ENCODE assay signal across 27 cellular contexts in genomic region chr3:16910207-16910606, GRCh38. TPM values are rescaled to one million over a fixed set of nuclear protein-coding genes. Genes with fewer than 3 reads are reported as not detected.
DNase-seq lines count a peak whose midpoint lies in the region; ATAC-seq, FAIRE-seq and TF ChIP-seq lines count a peak whose summit lies in the region.
"Had no signal": no experiment of that assay in that cellular context is flagged by ENCODE, and none has a peak within 500 bp of the region (broad histone marks: within the 10 kb centered on the region; RNA-seq: fewer than 3 reads in every experiment).

No MANE protein-coding gene starts in this region.

- H3K36me3 ChIP-seq in DOHH2 (ENCODE audit: control insufficient read depth, low read length) (peaks cover 4% of the 10 kb centered on the region; the same call in 1 of the 2 replicates), GM12878 (ENCODE audit: control insufficient read depth in 2 of 2, insufficient read depth in 2 of 2, low read length in 1 of 2) (no peaks in the 10 kb centered on the region), neutrophil (no peaks in the 10 kb centered on the region)
- H3K36me3 ChIP-seq: gastroesophageal sphincter, neural progenitor cell, transverse colon had no signal

- TF ChIP-seq CTCF in DOHH2 (IDR thresholded peaks at IDR 0.05; ENCODE audit: low read depth, low read length, poor library complexity, severe bottlenecking) (no peak), GM12878 (IDR thresholded peaks at IDR 0.05 in 2 of 3, conservative IDR thresholded peaks at IDR 0.05 in 1 of 3; ENCODE audit: control insufficient read depth in 2 of 3, extremely low read depth in 1 of 3, insufficient read depth in 1 of 3, low read depth in 3 of 3, low read length in 3 of 3) (no peak), neutrophil (IDR thresholded peaks at IDR 0.05) (no peak)

- no peak for FAIRE-seq in GM12878 (lab: Jason Lieb, UNC)
- FAIRE-seq: RCC 7860 had no signal

- H3K9ac ChIP-seq in GM12878 (ENCODE audit: control insufficient read depth, insufficient read depth, low read length), result no peak overlapping the region
- H3K9ac ChIP-seq: neural progenitor cell had no signal

- DNase-seq in NCI-H446 (lab: John Stamatoyannopoulos, UW) (peak; percentile 68 to 72), GM12878 (ENCODE audit: low read depth, low spot score) (no peak), SKM-1 treated with dmso at 0.1 percent for 144 hours (lab: John Stamatoyannopoulos, UW; ENCODE audit: unreplicated experiment) (no peak)
- no peak for DNase-seq in stimulated activated naive CD4-positive, alpha-beta T cell (lab: John Stamatoyannopoulos, UW)
- DNase-seq: activated CD4-positive, alpha-beta T cell treated with anti-CD3 and anti-CD28 coated beads for 48 hours; activated effector memory CD4-positive, alpha-beta T cell treated with Interleukin-2 at 50 U/mL for 16 hours; GDM1; hippocampal formation; NCI-H1417 treated with DMSO at 0.1 percent for 48 hours; NCI-H2081 treated with DMSO at 0.1 percent for 48 hours; NCI-H226; posterior cingulate gyrus; stimulated activated CD8-positive, alpha-beta memory T cell treated with anti-CD3 and anti-CD28 coated beads, Interleukin-4, amount 100 ng/mL, for 48 hours; SW 1271; T1000; transverse colon had no signal

- WGBS in GM12878 (ENCODE audit: insufficient coverage, insufficient replicate concordance, low lambda C conversion rate, missing lambda C conversion rate), result 94% methylated on average over 3 of the region's 3 CpGs

- peaks cover 24% of the 10 kb centered on the region for H3F3A ChIP-seq in DOHH2 (ENCODE audit: control insufficient read depth, insufficient read depth)

- 0 out of 2 replicates have a peak overlapping the region, but pooled peaks have one; percentile 7 for H3K4me3 ChIP-seq in DOHH2 (ENCODE audit: low read length)
- no peak overlapping the region for H3K4me3 ChIP-seq in GM12878
- no peak overlapping the region for H3K4me3 ChIP-seq in neutrophil (ENCODE audit: low read depth in 1 of 2, low read length in 1 of 2)
- H3K4me3 ChIP-seq: dorsolateral prefrontal cortex, gastroesophageal sphincter, GM23338, neural progenitor cell, transverse colon had no signal

- no peak for ATAC-seq in GM12878
- no peak for ATAC-seq in GM21737 (IDR thresholded peaks at IDR 0.05; ENCODE audit: unreplicated experiment)
- ATAC-seq: gastroesophageal sphincter, GM23338, sciatic nerve had no signal

- H3K27ac ChIP-seq in DOHH2 (ENCODE audit: low read depth, low read length) (peak overlapping the region; percentile 93), GM12878 (ENCODE audit: control insufficient read depth, insufficient read depth) (peak overlapping the region; percentile 25), neutrophil (peak overlapping the region; percentile 3)
- H3K27ac ChIP-seq: gastroesophageal sphincter, neural progenitor cell, transverse colon, VCaP had no signal

- peaks cover 96% of the 10 kb centered on the region for H3K4me1 ChIP-seq in DOHH2 (ENCODE audit: control insufficient read depth, low read length)
- peaks cover 53% of the 10 kb centered on the region for H3K4me1 ChIP-seq in GM12878 (ENCODE audit: control insufficient read depth, insufficient read depth, low read length)
- H3K4me1 ChIP-seq in neutrophil (ENCODE audit: control insufficient read depth in 1 of 2, insufficient read depth in 1 of 2, low read depth in 1 of 2, low read length in 1 of 2), result peaks cover 29 to 44% of the 10 kb centered on the region in 2 experiments

- intact Hi-C loops in GM12878 (cut with micrococcal nuclease; ENCODE audit: unreplicated experiment), result loop anchor here (5.0 kb wide), 1 partner anchor 97 kb away; no protein-coding TSS in a partner anchor

- POLR2A ChIA-PET in GM12878 (lab: Charles Lee), result interaction anchor here (1.5 kb wide), 1 partner anchor 9 kb away, joined by 4 read pairs; no protein-coding TSS in a partner anchor

- no peak for TF ChIP-seq RAD21 in GM12878 (IDR thresholded peaks at IDR 0.05; ENCODE audit: insufficient read depth, low read depth, low read length)

- no peak for TF ChIP-seq POLR2A in GM12878 (IDR thresholded peaks at IDR 0.05; ENCODE audit: low read depth, low read length)

- no peaks in the 10 kb centered on the region for H3K9me2 ChIP-seq in DOHH2 (replicated peaks; ENCODE audit: control insufficient read depth, low read length)

- CTCF ChIA-PET in GM12878 (lab: Yijun Ruan, JAX), result interaction anchor here (2.9 to 5.2 kb wide), 3 partner anchors 22 to 115 kb away, joined by 7 to 26 read pairs (median 13); partner anchors contain the start of gene PLCL2

- no peaks in the 10 kb centered on the region for H4K20me1 ChIP-seq in DOHH2 (ENCODE audit: control insufficient read depth, insufficient read depth, low read depth, low read length)
- H4K20me1 ChIP-seq in GM12878 (ENCODE audit: control insufficient read depth, insufficient read depth), result no peaks in the 10 kb centered on the region

- H2AFZ ChIP-seq in GM12878 (ENCODE audit: control insufficient read depth, low read depth, low read length), result no peak overlapping the region
- H2AFZ ChIP-seq: GM23338, neural progenitor cell had no signal

- peaks cover 90% of the 10 kb centered on the region for H3K79me2 ChIP-seq in DOHH2 (ENCODE audit: control insufficient read depth, low read length)
- peaks cover 95% of the 10 kb centered on the region for H3K79me2 ChIP-seq in GM12878 (ENCODE audit: control insufficient read depth, insufficient read depth, low read length)

- SMC1A ChIA-PET in GM12878 (lab: Charles Lee; ENCODE audit: uncharacterized antibody, unreplicated experiment), result interaction anchor here (0.9 to 7.9 kb wide), 4 partner anchors 10 to 22 kb away, joined by 4 to 91 read pairs (median 38); no protein-coding TSS in a partner anchor

- H3K4me2 ChIP-seq in DOHH2 (ENCODE audit: low read length) (peak overlapping the region; percentile 80), GM12878 (ENCODE audit: control insufficient read depth, insufficient read depth) (no peak overlapping the region)
- H3K4me2 ChIP-seq: GM23338, neural progenitor cell had no signal

- BruUV-seq in GM12878 (replicated peaks; lab: Mats Ljungman, UMichigan), result no TSS peak

- RAD21 ChIA-PET in GM12878 (lab: Charles Lee; ENCODE audit: unreplicated experiment), result interaction anchor here (9.1 kb wide), 1 partner anchor 23 kb away, joined by 76 read pairs; the partner anchor contains the start of gene PLCL2

- H3K9me3 ChIP-seq in DOHH2 (ENCODE audit: control insufficient read depth, insufficient read depth, low read length) (no peaks in the 10 kb centered on the region), GM12878 (replicated peaks; ENCODE audit: control insufficient read depth, insufficient read depth, low read length) (no peaks in the 10 kb centered on the region), neutrophil (no peaks in the 10 kb centered on the region)
- H3K9me3 ChIP-seq: gastroesophageal sphincter, transverse colon had no signal

- no peaks in the 10 kb centered on the region for H3K27me3 ChIP-seq in DOHH2 (ENCODE audit: control insufficient read depth, low read length)
- H3K27me3 ChIP-seq in GM12878 (replicated peaks in 1 of 2; ENCODE audit: control insufficient read depth in 2 of 2, insufficient read depth in 2 of 2, low read length in 1 of 2), result no peaks in the 10 kb centered on the region
- no peaks in the 10 kb centered on the region for H3K27me3 ChIP-seq in neutrophil
- H3K27me3 ChIP-seq: dorsolateral prefrontal cortex, gastroesophageal sphincter, neural progenitor cell, transverse colon had no signal

- no peak for TF ChIP-seq EP300 in GM12878 (IDR thresholded peaks at IDR 0.05; ENCODE audit: borderline replicate concordance in 1 of 2, control insufficient read depth in 1 of 2, low read depth in 2 of 2, low read length in 2 of 2)

- in situ Hi-C loops in GM12878 (cut with MboI), result loop anchor here (25.0 kb wide), 1 partner anchor 1548 kb away; no protein-coding TSS in a partner anchor

TF ChIP-seq in GM12878, 131 proteins besides CTCF, POLR2A, EP300 and RAD21 (continues in another document):
- TF ChIP-seq POLR2AphosphoS5 (IDR thresholded peaks at IDR 0.05; ENCODE audit: low read length), result no peak
- TF ChIP-seq, protein P1, sequence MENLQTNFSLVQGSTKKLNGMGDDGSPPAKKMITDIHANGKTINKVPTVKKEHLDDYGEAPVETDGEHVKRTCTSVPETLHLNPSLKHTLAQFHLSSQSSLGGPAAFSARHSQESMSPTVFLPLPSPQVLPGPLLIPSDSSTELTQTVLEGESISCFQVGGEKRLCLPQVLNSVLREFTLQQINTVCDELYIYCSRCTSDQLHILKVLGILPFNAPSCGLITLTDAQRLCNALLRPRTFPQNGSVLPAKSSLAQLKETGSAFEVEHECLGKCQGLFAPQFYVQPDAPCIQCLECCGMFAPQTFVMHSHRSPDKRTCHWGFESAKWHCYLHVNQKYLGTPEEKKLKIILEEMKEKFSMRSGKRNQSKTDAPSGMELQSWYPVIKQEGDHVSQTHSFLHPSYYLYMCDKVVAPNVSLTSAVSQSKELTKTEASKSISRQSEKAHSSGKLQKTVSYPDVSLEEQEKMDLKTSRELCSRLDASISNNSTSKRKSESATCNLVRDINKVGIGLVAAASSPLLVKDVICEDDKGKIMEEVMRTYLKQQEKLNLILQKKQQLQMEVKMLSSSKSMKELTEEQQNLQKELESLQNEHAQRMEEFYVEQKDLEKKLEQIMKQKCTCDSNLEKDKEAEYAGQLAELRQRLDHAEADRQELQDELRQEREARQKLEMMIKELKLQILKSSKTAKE (IDR thresholded peaks at IDR 0.05; ENCODE audit: low read depth, poor library complexity, severe bottlenecking), result no peak

RNA-seq across cellular contexts. Expression of gene PLCL2, which starts 25.5 kb away (rescaled TPM):
- 199 and 222 TPM in 2 replicates for total RNA-seq in GM12878 (2013; cell fraction: nucleolus; rRNA removed)
- total RNA-seq in GM12878 (2014; rRNA removed) (31.8 and 33.4 TPM in 2 replicates), GM12878 (2014; rRNA removed; fragmentation: Illumina TruSeq; extraction: Trizol) (37.3 and 37.5 TPM in 2 replicates), GM12878 (2021) (27.3 and 27.8 TPM in 2 replicates)
- 19.3 TPM for polyA plus RNA-seq in GM12878 (2011; ENCODE audit: low read depth)
- polyA plus RNA-seq in GM12878 (2011; rRNA removed) (14.2 and 19.0 TPM in 2 replicates), GM12878 (2014; fragmentation: Illumina TruSeq; extraction: Trizol) (25.4 and 33.6 TPM in 2 replicates), GM12878 (2014; fragmentation: Nextera tagmentation; extraction: Ambion mirVana) (1 to 10 TPM; 7.5 to 9.6 TPM), GM12878 (2014; rRNA removed) (15.8 and 17.2 TPM in 2 replicates), GM12878 (2016; fragmentation: Nextera tagmentation; extraction: Ambion mirVana) (10 to 100 TPM; 18.4 to 25.0 TPM)
- 8.2 and 9.4 TPM in 2 replicates for polyA plus RNA-seq in GM12878 (2011; cell fraction: cytosol; rRNA removed)
- 9.0 and 10.7 TPM in 2 replicates for polyA plus RNA-seq in GM12878 (2011; cell fraction: nucleus; rRNA removed)
- 25.8 and 28.8 TPM in 2 replicates for polyA plus RNA-seq in GM12878 (2012)
- polyA minus RNA-seq in GM12878 (2011; rRNA and poly(A)+ RNA removed), result 30.2 and 35.1 TPM in 2 replicates
- polyA minus RNA-seq in GM12878 (2011; cell fraction: cytosol; rRNA and poly(A)+ RNA removed), result 10.1 and 10.3 TPM in 2 replicates
- 31.8 and 38.0 TPM in 2 replicates for polyA minus RNA-seq in GM12878 (2011; cell fraction: nucleus; rRNA and poly(A)+ RNA removed)
- total RNA-seq: LHCN-M2 had no signal

Comparison
In these comparisons a context has a peak if more than half of its experiments do, and no peak if none do; other contexts are left out.
1. H3K27ac ChIP-seq: peak in every context shown above with its lines; median percentile 93 in DOHH2; 25 in GM12878; 3 in neutrophil.
2. DNase-seq: peak in NCI-H446 (2 of 2); none in GM12878 (single experiment), stimulated activated naive CD4-positive, alpha-beta T cell (0 of 6) and SKM-1 treated with dmso at 0.1 percent for 144 hours (single experiment).